Comparison of ENCODE assay signal across 8 cellular contexts in the genomic region with DNA sequence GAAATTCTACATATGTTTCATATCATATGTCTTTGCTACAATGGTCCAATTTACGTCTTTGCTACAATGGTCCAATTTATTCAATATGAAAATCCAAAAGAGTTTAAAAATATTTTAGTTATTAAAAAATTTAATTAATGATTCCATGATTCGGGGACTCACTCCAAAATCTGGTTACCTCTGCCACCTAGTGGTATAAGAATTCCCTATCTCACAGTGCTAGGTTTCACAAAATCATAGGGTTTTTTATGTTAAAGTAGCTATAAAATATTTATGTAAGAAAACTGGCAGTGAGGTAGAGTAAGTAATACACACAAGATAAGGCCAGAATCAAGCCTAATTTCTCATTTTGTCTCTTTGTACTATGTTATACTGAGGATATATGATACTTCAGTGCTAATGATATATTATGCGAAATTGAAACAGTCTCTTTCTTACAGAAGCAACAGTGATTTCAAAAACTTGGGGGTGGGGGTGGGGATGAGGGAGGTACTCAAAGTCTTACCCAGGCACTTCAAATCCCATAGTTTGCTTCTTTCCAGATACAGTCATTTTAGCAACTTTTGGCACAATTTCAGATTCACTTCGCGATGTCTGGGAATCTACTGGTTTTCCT. TPM values are rescaled to one million over a fixed set of nuclear protein-coding genes. Genes with fewer than 3 reads are reported as not detected.
A peak's percentile ranks its signal among the peaks of the same experiment; 100 is the strongest.
DNase-seq lines count a peak whose midpoint lies in the region; ATAC-seq and TF ChIP-seq lines count a peak whose summit lies in the region.

No MANE protein-coding gene starts in this region.

- H3K36me3 Mint-ChIP-seq in neural progenitor cell: peaks cover 3% of the 10 kb centered on the region

- no peak overlapping the region for H3K27ac Mint-ChIP-seq in neural progenitor cell

- no peak overlapping the region for H3K4me3 Mint-ChIP-seq in neural progenitor cell

- H3K27ac ChIP-seq in Karpas-422 (ENCODE audit: low read length): no peak overlapping the region
- H3K27ac ChIP-seq in neural progenitor cell: no peak overlapping the region

- no peaks in the 10 kb centered on the region for H3K9me3 Mint-ChIP-seq in neural progenitor cell

- H4K20me1 ChIP-seq in Karpas-422 (ENCODE audit: insufficient read depth, low read depth, low read length) (no peaks in the 10 kb centered on the region), neural progenitor cell (ENCODE audit: low read depth) (peaks cover 7% of the 10 kb centered on the region)

- no peaks in the 10 kb centered on the region for H3K9me3 ChIP-seq in Karpas-422 (ENCODE audit: low read length)
- H3K9me3 ChIP-seq in neural progenitor cell (ENCODE audit: low read depth): no peaks in the 10 kb centered on the region

- H3K27me3 ChIP-seq in Karpas-422 (ENCODE audit: low read length) (no peaks in the 10 kb centered on the region), neural progenitor cell (no peaks in the 10 kb centered on the region)

- H3K9ac ChIP-seq in Karpas-422 (ENCODE audit: low read length) (peak overlapping the region; percentile 9; the same call in 1 of the 2 replicates), neural progenitor cell (no peak overlapping the region)

- H3K79me2 ChIP-seq in Karpas-422 (ENCODE audit: low read length) (peaks cover 59% of the 10 kb centered on the region), neural progenitor cell (ENCODE audit: low read depth) (no peaks in the 10 kb centered on the region)

- H3K4me3 ChIP-seq in Karpas-422 (ENCODE audit: low read length) (no peak overlapping the region), neural progenitor cell (no peak overlapping the region)

- no peaks in the 10 kb centered on the region for H3K9me2 ChIP-seq in Karpas-422 (replicated peaks; ENCODE audit: insufficient read depth, low read length)

- H3K36me3 ChIP-seq in Karpas-422 (ENCODE audit: insufficient read depth, low read length): peaks cover 6% of the 10 kb centered on the region; the same call in 1 of the 2 replicates
- no peaks in the 10 kb centered on the region for H3K36me3 ChIP-seq in neural progenitor cell

- peak; percentile 66 for TF ChIP-seq CTCF in neural progenitor cell (IDR thresholded peaks at IDR 0.05)

- H3K4me2 ChIP-seq in Karpas-422 (ENCODE audit: low read depth, low read length, poor library complexity, severe bottlenecking) (peak overlapping the region; percentile 52), neural progenitor cell (no peak overlapping the region)

- peaks cover 5% of the 10 kb centered on the region for H3F3A ChIP-seq in neural progenitor cell (ENCODE audit: low read depth)

- ATAC-seq in HG03108 (IDR thresholded peaks at IDR 0.05; ENCODE audit: unreplicated experiment): no peak

- H3K4me1 Mint-ChIP-seq in neural progenitor cell: no peaks in the 10 kb centered on the region

- no peaks in the 10 kb centered on the region for H3K27me3 Mint-ChIP-seq in neural progenitor cell (ENCODE audit: insufficient read depth, low read depth)

- H3K4me1 ChIP-seq in Karpas-422 (ENCODE audit: low read length) (peaks cover 16% of the 10 kb centered on the region), neural progenitor cell (peaks cover 8% of the 10 kb centered on the region)

- H2AFZ ChIP-seq in Karpas-422 (ENCODE audit: low read length): no peak overlapping the region
- H2AFZ ChIP-seq in neural progenitor cell (replicated peaks): no peak overlapping the region

- peak; percentile 57 for DNase-seq in ELR (ENCODE audit: low read depth)
- DNase-seq in Karpas-422: peak; percentile 72
- DNase-seq in cerebellum (ENCODE audit: low spot score): peak; percentile 2
- peak; percentile 21 for DNase-seq in neural progenitor cell (ENCODE audit: low spot score)
- no peak for DNase-seq in GF-D8 (lab: John Stamatoyannopoulos, UW)
- no peak for DNase-seq in NCI-H2081 treated with DMSO at 0.1 percent for 48 hours (lab: John Stamatoyannopoulos, UW)
- DNase-seq in T-helper 9 cell: no peak

RNA-seq across cellular contexts. Expression of gene HBS1L, which starts 52.3 kb away (rescaled TPM):
- total RNA-seq in Karpas-422 (2014; rRNA removed; shearing (Covaris generic); ENCODE audit: low replicate concordance): 63.6 and 69.6 TPM in 2 replicates
- total RNA-seq in cerebellum (77.2 TPM), neural progenitor cell (ENCODE audit: low replicate concordance) (149 and 215 TPM in 2 replicates)

RNA-seq across cellular contexts. Expression of gene ALDH8A1, which starts 52.4 kb away (rescaled TPM):
- total RNA-seq in Karpas-422 (2014; rRNA removed; shearing (Covaris generic); ENCODE audit: low replicate concordance): 0.47 TPM in 1 of 2 replicates, not detected in the other
- total RNA-seq in cerebellum (5.9 TPM), neural progenitor cell (ENCODE audit: low replicate concordance) (not detected in 2 replicates)

Comparison
In these comparisons a context has a peak if more than half of its experiments do, and no peak if none do; other contexts are left out.
1. DNase-seq: peak in ELR (single experiment), Karpas-422 (single experiment), cerebellum (single experiment) and neural progenitor cell (single experiment); none in GF-D8 (single experiment), NCI-H2081 treated with DMSO at 0.1 percent for 48 hours (single experiment) and T-helper 9 cell (single experiment).